Comparison of ENCODE assay signal across 1 cellular context in genomic region chr12:13982010-13982409, GRCh38.
TF ChIP-seq lines count a peak whose summit lies in the region.

No MANE protein-coding gene starts in this region.

TF ChIP-seq in HepG2, 621 proteins besides CTCF, POLR2A, EP300 and RAD21 (continued from another document):
- TF ChIP-seq, protein P1, sequence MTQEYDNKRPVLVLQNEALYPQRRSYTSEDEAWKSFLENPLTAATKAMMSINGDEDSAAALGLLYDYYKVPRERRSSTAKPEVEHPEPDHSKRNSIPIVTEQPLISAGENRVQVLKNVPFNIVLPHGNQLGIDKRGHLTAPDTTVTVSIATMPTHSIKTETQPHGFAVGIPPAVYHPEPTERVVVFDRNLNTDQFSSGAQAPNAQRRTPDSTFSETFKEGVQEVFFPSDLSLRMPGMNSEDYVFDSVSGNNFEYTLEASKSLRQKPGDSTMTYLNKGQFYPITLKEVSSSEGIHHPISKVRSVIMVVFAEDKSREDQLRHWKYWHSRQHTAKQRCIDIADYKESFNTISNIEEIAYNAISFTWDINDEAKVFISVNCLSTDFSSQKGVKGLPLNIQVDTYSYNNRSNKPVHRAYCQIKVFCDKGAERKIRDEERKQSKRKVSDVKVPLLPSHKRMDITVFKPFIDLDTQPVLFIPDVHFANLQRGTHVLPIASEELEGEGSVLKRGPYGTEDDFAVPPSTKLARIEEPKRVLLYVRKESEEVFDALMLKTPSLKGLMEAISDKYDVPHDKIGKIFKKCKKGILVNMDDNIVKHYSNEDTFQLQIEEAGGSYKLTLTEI (CRISPR knock-in tag; conservative IDR thresholded peaks at IDR 0.05): no peak
TF ChIP-seq in HepG2: peak in this region for 1.
